13 cellular contexts compared by ENCODE assay signal in the genomic region with DNA sequence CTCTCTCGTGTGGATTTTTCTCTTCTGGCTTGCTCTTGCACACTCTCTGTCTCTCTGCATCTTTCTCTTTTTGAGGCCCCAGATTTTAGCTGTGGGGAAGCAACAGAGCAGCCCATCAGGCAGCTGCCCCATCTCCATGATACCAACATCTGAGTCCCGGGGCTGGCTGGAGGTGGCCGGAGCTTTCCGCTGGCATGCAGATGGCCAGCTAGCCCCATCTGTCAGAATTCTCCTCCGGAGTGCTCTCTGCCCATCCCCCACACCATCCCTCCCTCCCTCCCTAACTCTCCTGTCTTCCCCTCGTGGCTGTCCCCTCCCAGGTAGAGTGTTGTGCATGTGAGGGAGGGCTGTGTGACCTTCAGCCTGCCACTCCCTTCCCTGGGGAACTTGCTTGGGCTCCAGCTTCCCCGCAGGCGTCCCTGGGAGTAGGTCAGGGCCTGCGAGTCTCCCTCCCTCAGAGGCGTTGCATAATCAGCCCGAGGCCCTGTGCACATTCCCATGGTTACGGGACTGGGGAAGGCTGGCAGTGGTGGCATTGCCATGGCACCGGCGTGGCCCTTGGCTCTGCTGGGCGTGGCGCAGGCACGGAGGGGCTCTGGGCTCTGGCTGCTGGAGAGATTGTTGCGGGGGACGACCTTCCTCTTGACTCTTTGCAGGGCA. TPM values are rescaled to one million over a fixed set of nuclear protein-coding genes. Genes with fewer than 3 reads are reported as not detected.
DNase-seq lines count a peak whose midpoint lies in the region; FAIRE-seq and TF ChIP-seq lines count a peak whose summit lies in the region.
"Had no signal": no experiment of that assay in that cellular context is flagged by ENCODE, and none has a peak within 500 bp of the region (broad histone marks: within the 10 kb centered on the region; RNA-seq: fewer than 3 reads in every experiment).

No MANE protein-coding gene starts in this region.

- peaks cover 53% of the 10 kb centered on the region for H3K27me3 Mint-ChIP-seq in type B pancreatic cell

- TF ChIP-seq POLR2A in adrenal gland (IDR thresholded peaks at IDR 0.05), result no peak

- H3K4me3 ChIP-seq in adrenal gland (no peak overlapping the region), Karpas-422 (ENCODE audit: low read length) (no peak overlapping the region)

- H3K36me3 ChIP-seq in adrenal gland (replicated peaks in 1 of 2) (no peaks in the 10 kb centered on the region), Karpas-422 (ENCODE audit: insufficient read depth, low read length) (no peaks in the 10 kb centered on the region)

- 11 to 33% (median 17%) methylated on average over 3 to 19 of the region's 19 CpGs for WGBS in adrenal gland, 4 donors

- H3K4me2 ChIP-seq in Karpas-422 (ENCODE audit: low read depth, low read length, poor library complexity, severe bottlenecking), result no peak overlapping the region

- H4K20me1 ChIP-seq in Karpas-422 (ENCODE audit: insufficient read depth, low read depth, low read length), result no peaks in the 10 kb centered on the region

- no peak overlapping the region for H3K9ac ChIP-seq in Karpas-422 (ENCODE audit: low read length)

- no peaks in the 10 kb centered on the region for H3K9me3 ChIP-seq in adrenal gland (replicated peaks in 1 of 3)
- H3K9me3 ChIP-seq in Karpas-422 (ENCODE audit: low read length), result no peaks in the 10 kb centered on the region

- DNase-seq in SKM-1 treated with dmso at 0.1 percent for 144 hours (lab: John Stamatoyannopoulos, UW; ENCODE audit: unreplicated experiment) (peak; percentile 45), SKM-1 (lab: John Stamatoyannopoulos, UW; ENCODE audit: unreplicated experiment) (no peak), adrenal gland (peak; percentile 84 to 93 (median 90)), iPS-NIHi7 (ENCODE audit: extremely low spot score) (peak; percentile 58), type B pancreatic cell (ENCODE audit: extremely low spot score, unreplicated experiment) (peak; percentile 63), COLO829 (ENCODE audit: low spot score) (no peak), D721Med (ENCODE audit: insufficient read length, low spot score) (no peak), Karpas-422 (no peak)

- H3K27ac ChIP-seq in adrenal gland (no peak overlapping the region), Karpas-422 (ENCODE audit: low read length) (no peak overlapping the region)
- H3K27ac ChIP-seq: C4-2B had no signal

- H3K4me1 Mint-ChIP-seq in type B pancreatic cell (ENCODE audit: unreplicated experiment), result peaks cover 17% of the 10 kb centered on the region

- H3K9me2 ChIP-seq in Karpas-422 (replicated peaks; ENCODE audit: insufficient read depth, low read length), result no peaks in the 10 kb centered on the region

- no peak overlapping the region for H3K27ac Mint-ChIP-seq in type B pancreatic cell
- H3K27ac Mint-ChIP-seq: activated naive CD4-positive, alpha-beta T cell treated with anti-CD3 and anti-CD28 coated beads, Interleukin-2, amount 50 U/mL, for 24 hours; progenitor cell of endocrine pancreas; stimulated activated naive CD8-positive, alpha-beta T cell treated with anti-CD3 and anti-CD28 coated beads, Interleukin-15, Interleukin-2, amounts not matched to agents 100 ng/mL and 50 ng/mL, for 24 hours had no signal

- H3K27me3 ChIP-seq in adrenal gland (no peaks in the 10 kb centered on the region), Karpas-422 (ENCODE audit: low read length) (no peaks in the 10 kb centered on the region)

- no peaks in the 10 kb centered on the region for H3K36me3 Mint-ChIP-seq in type B pancreatic cell
- H3K36me3 Mint-ChIP-seq: activated naive CD4-positive, alpha-beta T cell treated with anti-CD3 and anti-CD28 coated beads, Interleukin-2, amount 50 U/mL, for 24 hours had no signal

- no peak for FAIRE-seq in D721Med (lab: Jason Lieb, UNC)

- H2AFZ ChIP-seq in Karpas-422 (ENCODE audit: low read length), result no peak overlapping the region

- no peaks in the 10 kb centered on the region for H3K9me3 Mint-ChIP-seq in type B pancreatic cell
- H3K9me3 Mint-ChIP-seq: activated naive CD4-positive, alpha-beta T cell treated with anti-CD3 and anti-CD28 coated beads, Interleukin-2, amount 50 U/mL, for 24 hours; stimulated activated naive CD8-positive, alpha-beta T cell treated with anti-CD3 and anti-CD28 coated beads, Interleukin-15, Interleukin-2, amounts not matched to agents 100 ng/mL and 50 ng/mL, for 24 hours had no signal

- H3K4me1 ChIP-seq in adrenal gland (replicated peaks in 1 of 2), result peaks cover 12 to 14% of the 10 kb centered on the region in 2 donors
- peaks cover 25% of the 10 kb centered on the region for H3K4me1 ChIP-seq in Karpas-422 (ENCODE audit: low read length)

- H3K4me3 Mint-ChIP-seq in type B pancreatic cell, result no peak overlapping the region
- H3K4me3 Mint-ChIP-seq: activated naive CD4-positive, alpha-beta T cell treated with anti-CD3 and anti-CD28 coated beads, Interleukin-2, amount 50 U/mL, for 24 hours; stimulated activated naive CD8-positive, alpha-beta T cell treated with anti-CD3 and anti-CD28 coated beads, Interleukin-15, Interleukin-2, amounts not matched to agents 100 ng/mL and 50 ng/mL, for 24 hours had no signal

- intact Hi-C loops in adrenal gland (cut with DNase I), result no loop called here

- TF ChIP-seq CTCF in adrenal gland (IDR thresholded peaks at IDR 0.05) (no peak), type B pancreatic cell (conservative IDR thresholded peaks at IDR 0.05) (no peak), D721Med (IDR thresholded peaks at IDR 0.05; ENCODE audit: insufficient read depth, missing control alignments) (no peak)

- no peaks in the 10 kb centered on the region for H3K79me2 ChIP-seq in Karpas-422 (ENCODE audit: low read length)

RNA-seq across cellular contexts. Expression of a gene that starts 24.7 kb away (rescaled TPM):
- total RNA-seq in adrenal gland, result 1 to 10 TPM in 1 of 8 donors, under 1 TPM in 1, not detected in 6; 0.60 to 2.9 TPM
- polyA plus RNA-seq in adrenal gland, result 10 to 100 TPM in 1 of 3 donors, under 1 TPM in 2; 0.44 to 11.5 (median 0.68) TPM
- not detected in 2 replicates for total RNA-seq in type B pancreatic cell (ENCODE audit: low replicate concordance)
- not detected in 2 replicates for total RNA-seq in Karpas-422 (2014; rRNA removed; shearing (Covaris generic); ENCODE audit: low replicate concordance)
- total RNA-seq: progenitor cell of endocrine pancreas, SK-MEL-5 had no signal

Comparison
In these comparisons a context has a peak if more than half of its experiments do, and no peak if none do; other contexts are left out.
1. DNase-seq: peak in SKM-1 treated with dmso at 0.1 percent for 144 hours (single experiment), adrenal gland (7 of 7), iPS-NIHi7 (single experiment) and type B pancreatic cell (single experiment); none in SKM-1 (single experiment), COLO829 (single experiment), D721Med (single experiment) and Karpas-422 (single experiment).